In the genomic region with DNA sequence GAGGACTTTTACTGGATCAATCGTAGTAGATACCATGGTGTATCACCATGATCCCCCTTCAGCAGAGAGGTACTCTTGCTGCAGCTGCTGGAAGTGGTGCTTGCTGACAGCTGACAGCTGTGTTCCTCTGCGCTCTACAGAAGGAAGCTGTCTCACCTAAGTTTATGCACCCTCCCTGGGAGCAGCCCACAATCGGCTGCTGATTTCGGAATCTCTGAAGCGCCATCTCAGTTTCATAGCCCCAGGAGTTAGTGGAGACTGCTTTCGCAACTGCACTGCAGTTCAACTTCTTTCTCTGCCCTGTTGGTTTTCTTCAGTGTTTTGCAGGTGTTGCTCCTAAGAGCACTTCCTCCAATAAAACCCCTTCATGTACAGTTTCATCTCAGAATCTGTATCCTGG, we compare ENCODE assay signal across 1 cellular context.
TF ChIP-seq lines count a peak whose summit lies in the region.

No MANE protein-coding gene starts in this region.

TF ChIP-seq in WTC11, 78 proteins besides CTCF, POLR2A, EP300 and RAD21 (continued from another document):
- TF ChIP-seq, protein P1, sequence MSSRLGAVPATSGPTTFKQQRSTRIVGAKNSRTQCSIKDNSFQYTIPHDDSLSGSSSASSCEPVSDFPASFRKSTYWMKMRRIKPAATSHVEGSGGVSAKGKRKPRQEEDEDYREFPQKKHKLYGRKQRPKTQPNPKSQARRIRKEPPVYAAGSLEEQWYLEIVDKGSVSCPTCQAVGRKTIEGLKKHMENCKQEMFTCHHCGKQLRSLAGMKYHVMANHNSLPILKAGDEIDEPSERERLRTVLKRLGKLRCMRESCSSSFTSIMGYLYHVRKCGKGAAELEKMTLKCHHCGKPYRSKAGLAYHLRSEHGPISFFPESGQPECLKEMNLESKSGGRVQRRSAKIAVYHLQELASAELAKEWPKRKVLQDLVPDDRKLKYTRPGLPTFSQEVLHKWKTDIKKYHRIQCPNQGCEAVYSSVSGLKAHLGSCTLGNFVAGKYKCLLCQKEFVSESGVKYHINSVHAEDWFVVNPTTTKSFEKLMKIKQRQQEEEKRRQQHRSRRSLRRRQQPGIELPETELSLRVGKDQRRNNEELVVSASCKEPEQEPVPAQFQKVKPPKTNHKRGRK (CRISPR knock-in tag; IDR thresholded peaks at IDR 0.05; ENCODE audit: borderline replicate concordance), result no peak
- TF ChIP-seq GTF2I (CRISPR knock-in tag; conservative IDR thresholded peaks at IDR 0.05), result no peak
- TF ChIP-seq ZNF317 (CRISPR knock-in tag; IDR thresholded peaks at IDR 0.05; ENCODE audit: borderline replicate concordance, low read depth), result no peak
- no peak for TF ChIP-seq ZNF138 (CRISPR knock-in tag; conservative IDR thresholded peaks at IDR 0.05)
- no peak for TF ChIP-seq ZNF423 (CRISPR knock-in tag; IDR thresholded peaks at IDR 0.05)
